ENCODE assay signal across 15 cellular contexts in the genomic region with DNA sequence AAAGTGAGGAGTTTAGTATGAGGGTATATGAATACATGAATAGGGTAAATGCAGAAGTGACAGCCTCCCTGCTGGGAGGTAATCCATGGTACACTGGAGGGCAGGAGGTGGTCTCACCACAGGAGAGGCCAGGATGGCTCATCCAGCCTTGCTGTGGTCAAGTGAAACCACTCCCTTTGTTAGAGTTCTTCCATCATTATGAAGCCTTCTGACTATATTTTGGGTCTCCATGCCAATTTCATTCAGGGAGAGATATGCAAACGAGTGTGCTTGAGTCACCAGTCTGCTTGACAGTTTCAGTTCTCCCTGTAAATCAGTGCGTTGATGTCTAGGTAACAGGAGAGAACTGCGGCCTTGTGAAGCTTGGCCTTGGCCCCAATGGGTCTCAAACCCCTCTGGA. TPM values are rescaled to one million over a fixed set of nuclear protein-coding genes. Genes with fewer than 3 reads are reported as not detected.
A peak's percentile ranks its signal among the peaks of the same experiment; 100 is the strongest.
DNase-seq lines count a peak whose midpoint lies in the region; ATAC-seq and TF ChIP-seq lines count a peak whose summit lies in the region.
"Had no signal": no experiment of that assay in that cellular context is flagged by ENCODE, and none has a peak within 500 bp of the region (broad histone marks: within the 10 kb centered on the region; RNA-seq: fewer than 3 reads in every experiment).

No MANE protein-coding gene starts in this region.

- peaks cover 10% of the 10 kb centered on the region for H3K4me1 Mint-ChIP-seq in activated naive CD8-positive, alpha-beta T cell treated with anti-CD3 and anti-CD28 coated beads for 36 hours
- H3K4me1 Mint-ChIP-seq in progenitor cell of endocrine pancreas (ENCODE audit: low read depth), result peaks cover 5% of the 10 kb centered on the region

- no peak overlapping the region for H3K4me3 Mint-ChIP-seq in activated naive CD8-positive, alpha-beta T cell treated with anti-CD3 and anti-CD28 coated beads for 36 hours
- H3K4me3 Mint-ChIP-seq in progenitor cell of endocrine pancreas (ENCODE audit: low read depth), result no peak overlapping the region
- H3K4me3 Mint-ChIP-seq: activated T-cell treated with anti-CD3 and anti-CD28 coated beads, Interleukin-2, amount 50 U/mL, for 24 hours; CD4-positive, CD25-positive, alpha-beta regulatory T cell; nephron had no signal

- ATAC-seq in GM18520 (IDR thresholded peaks at IDR 0.05; ENCODE audit: unreplicated experiment) (peak; percentile 51), GM21717 (IDR thresholded peaks at IDR 0.05; ENCODE audit: unreplicated experiment) (peak; percentile 76), HG03565 (IDR thresholded peaks at IDR 0.05; ENCODE audit: unreplicated experiment) (peak; percentile 62), HG02938 (IDR thresholded peaks at IDR 0.05; ENCODE audit: unreplicated experiment) (no peak), GM18873 (IDR thresholded peaks at IDR 0.05; ENCODE audit: low FRiP score, unreplicated experiment) (no peak)
- ATAC-seq: K562 had no signal

- no peaks in the 10 kb centered on the region for H3K9me3 Mint-ChIP-seq in activated naive CD8-positive, alpha-beta T cell treated with anti-CD3 and anti-CD28 coated beads for 36 hours
- no peaks in the 10 kb centered on the region for H3K9me3 Mint-ChIP-seq in progenitor cell of endocrine pancreas (ENCODE audit: low read depth)
- H3K9me3 Mint-ChIP-seq: activated T-cell treated with anti-CD3 and anti-CD28 coated beads, Interleukin-2, amount 50 U/mL, for 24 hours; nephron had no signal

- no peak overlapping the region for H3K27ac Mint-ChIP-seq in activated naive CD8-positive, alpha-beta T cell treated with anti-CD3 and anti-CD28 coated beads for 36 hours
- H3K27ac Mint-ChIP-seq in progenitor cell of endocrine pancreas, result no peak overlapping the region
- H3K27ac Mint-ChIP-seq: activated T-cell treated with anti-CD3 and anti-CD28 coated beads, Interleukin-2, amount 50 U/mL, for 24 hours; CD4-positive, CD25-positive, alpha-beta regulatory T cell had no signal

- H3K36me3 Mint-ChIP-seq in activated naive CD8-positive, alpha-beta T cell treated with anti-CD3 and anti-CD28 coated beads for 36 hours, result peaks cover 4% of the 10 kb centered on the region
- no peaks in the 10 kb centered on the region for H3K36me3 Mint-ChIP-seq in progenitor cell of endocrine pancreas (ENCODE audit: insufficient read depth)
- H3K36me3 Mint-ChIP-seq: CD4-positive, CD25-positive, alpha-beta regulatory T cell had no signal

- no peak for TF ChIP-seq CTCF in progenitor cell of endocrine pancreas (IDR thresholded peaks at IDR 0.05; ENCODE audit: unreplicated experiment)

- H3K27me3 Mint-ChIP-seq in activated naive CD8-positive, alpha-beta T cell treated with anti-CD3 and anti-CD28 coated beads for 36 hours, result no peaks in the 10 kb centered on the region
- no peaks in the 10 kb centered on the region for H3K27me3 Mint-ChIP-seq in progenitor cell of endocrine pancreas
- H3K27me3 Mint-ChIP-seq: activated T-cell treated with anti-CD3 and anti-CD28 coated beads, Interleukin-2, amount 50 U/mL, for 24 hours; CD4-positive, CD25-positive, alpha-beta regulatory T cell had no signal

- DNase-seq in astrocyte of the hippocampus (ENCODE audit: low read depth, low spot score), result peak; percentile 85
- no peak for DNase-seq in activated naive CD8-positive, alpha-beta T cell treated with anti-CD3 and anti-CD28 coated beads for 36 hours
- no peak for DNase-seq in progenitor cell of endocrine pancreas (ENCODE audit: low spot score, unreplicated experiment)
- DNase-seq: activated T-cell treated with anti-CD3 and anti-CD28 coated beads, Interleukin-2, amount 50 U/mL, for 24 hours; CD4-positive, CD25-positive, alpha-beta regulatory T cell; HCEC 1CT; NCI-H510A treated with DMSO at 0.1 percent for 48 hours had no signal

RNA-seq across cellular contexts. Expression of a gene that starts 16.4 kb away (rescaled TPM):
- total RNA-seq in activated naive CD8-positive, alpha-beta T cell treated with anti-CD3 and anti-CD28 coated beads for 36 hours, result not detected
- total RNA-seq in progenitor cell of endocrine pancreas, result not detected in 2 replicates
- total RNA-seq: CD4-positive, CD25-positive, alpha-beta regulatory T cell; K562; smooth muscle cell had no signal

RNA-seq across cellular contexts. Expression of a gene that starts 44.7 kb away (rescaled TPM):
- total RNA-seq in activated naive CD8-positive, alpha-beta T cell treated with anti-CD3 and anti-CD28 coated beads for 36 hours, result 10 to 100 TPM; 39.7 to 44.2 TPM
- 53.9 and 56.9 TPM in 2 replicates for total RNA-seq in progenitor cell of endocrine pancreas

Comparison
In these comparisons a context has a peak if more than half of its experiments do, and no peak if none do; other contexts are left out.
1. ATAC-seq: peak in GM18520 (single experiment), GM21717 (single experiment) and HG03565 (single experiment); none in HG02938 (single experiment) and GM18873 (single experiment).